1 cellular context compared by ENCODE assay signal in the genomic region with DNA sequence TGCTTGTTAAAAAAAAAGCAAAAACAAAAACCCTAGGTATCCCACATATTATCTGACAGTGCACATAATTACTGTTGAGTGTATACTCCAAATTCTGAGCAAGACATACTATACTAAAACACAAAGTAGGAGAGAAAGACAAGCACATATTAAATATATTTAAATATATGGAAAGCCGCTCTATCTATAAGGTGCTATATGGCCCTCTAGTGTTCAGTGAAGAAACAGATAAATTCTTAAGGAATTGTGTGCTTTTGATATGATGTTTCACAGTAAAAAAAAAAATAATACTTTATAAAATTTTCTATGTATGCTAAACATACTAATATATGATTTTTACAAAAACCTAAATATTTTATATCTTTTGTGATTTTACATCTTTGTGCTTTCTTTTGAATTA.
TF ChIP-seq lines count a peak whose summit lies in the region.

No MANE protein-coding gene starts in this region.

TF ChIP-seq in GM12878, 131 proteins besides CTCF, POLR2A, EP300 and RAD21 (continued from another document):
- TF ChIP-seq NR2C2 (IDR thresholded peaks at IDR 0.05; ENCODE audit: borderline replicate concordance, control insufficient read depth, insufficient read length, low read depth) (no peak), SUZ12 (IDR thresholded peaks at IDR 0.05; ENCODE audit: unreplicated experiment) (no peak), SP1 (IDR thresholded peaks at IDR 0.05; ENCODE audit: low read depth, low read length) (no peak), IKZF2 (IDR thresholded peaks at IDR 0.05) (no peak), DPF2 (IDR thresholded peaks at IDR 0.05) (no peak), ZBTB4 (CRISPR knock-in tag; IDR thresholded peaks at IDR 0.05) (no peak), EED (IDR thresholded peaks at IDR 0.05; ENCODE audit: low read depth) (no peak), ATF2 (IDR thresholded peaks at IDR 0.05; ENCODE audit: low read length) (no peak), SREBF1 (IDR thresholded peaks at IDR 0.05; ENCODE audit: low read length) (no peak), NR2F1 (conservative IDR thresholded peaks at IDR 0.05) (no peak), FOXK2 (IDR thresholded peaks at IDR 0.05) (no peak), JUNB (IDR thresholded peaks at IDR 0.05) (no peak), JUND (IDR thresholded peaks at IDR 0.05; ENCODE audit: low read depth, low read length) (no peak), SUPT20H (IDR thresholded peaks at IDR 0.05; ENCODE audit: borderline replicate concordance, control insufficient read depth, low read depth, low read length) (no peak)
- TF ChIP-seq, protein P1, sequence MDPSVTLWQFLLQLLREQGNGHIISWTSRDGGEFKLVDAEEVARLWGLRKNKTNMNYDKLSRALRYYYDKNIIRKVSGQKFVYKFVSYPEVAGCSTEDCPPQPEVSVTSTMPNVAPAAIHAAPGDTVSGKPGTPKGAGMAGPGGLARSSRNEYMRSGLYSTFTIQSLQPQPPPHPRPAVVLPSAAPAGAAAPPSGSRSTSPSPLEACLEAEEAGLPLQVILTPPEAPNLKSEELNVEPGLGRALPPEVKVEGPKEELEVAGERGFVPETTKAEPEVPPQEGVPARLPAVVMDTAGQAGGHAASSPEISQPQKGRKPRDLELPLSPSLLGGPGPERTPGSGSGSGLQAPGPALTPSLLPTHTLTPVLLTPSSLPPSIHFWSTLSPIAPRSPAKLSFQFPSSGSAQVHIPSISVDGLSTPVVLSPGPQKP (IDR thresholded peaks at IDR 0.05; ENCODE audit: low read depth, low read length) = no peak
TF ChIP-seq in GM12878: peak in this region for 0.
